1 cellular context compared by ENCODE assay signal in the genomic region with DNA sequence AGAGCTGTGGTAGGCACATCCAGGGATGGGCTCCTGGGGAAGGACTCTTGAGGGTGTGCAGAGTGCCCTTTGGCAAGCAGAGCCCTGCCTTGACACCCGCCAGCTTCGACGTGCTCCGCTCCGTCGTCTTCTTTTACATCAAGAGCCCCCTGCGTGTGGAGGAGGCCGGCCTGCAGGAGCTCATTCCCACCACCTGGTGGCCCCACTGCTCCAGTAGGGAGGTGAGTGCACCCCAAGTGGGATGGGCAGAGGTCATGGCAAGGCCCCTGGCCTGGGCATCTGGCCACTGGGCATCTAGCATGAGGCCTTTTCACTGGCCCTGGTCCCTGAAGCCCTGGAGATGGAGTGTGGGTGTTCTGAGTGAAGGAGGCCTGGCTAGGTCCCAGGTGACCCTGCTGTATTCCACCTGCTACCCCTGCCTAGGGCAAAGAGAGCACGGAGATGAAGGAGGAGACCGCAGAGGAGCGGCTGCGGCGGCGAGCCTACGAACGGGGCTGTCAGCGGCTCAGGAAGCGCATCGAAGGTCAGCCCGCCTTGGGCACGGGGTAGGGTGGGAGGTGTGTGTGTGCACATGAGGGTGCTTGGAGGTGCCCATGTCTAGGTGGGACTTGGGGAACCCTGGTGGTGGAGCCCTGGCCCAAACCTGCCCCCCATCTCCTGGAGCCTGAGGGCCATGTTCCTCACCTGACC.
TF ChIP-seq lines count a peak whose summit lies in the region.

No MANE protein-coding gene starts in this region.

TF ChIP-seq in GM12878, 131 proteins besides CTCF, POLR2A, EP300 and RAD21:
- TF ChIP-seq SPI1 (IDR thresholded peaks at IDR 0.05; ENCODE audit: borderline replicate concordance, insufficient read depth, low read depth, low read length) = no peak
- TF ChIP-seq BRCA1 (IDR thresholded peaks at IDR 0.05; ENCODE audit: low read depth, low read length) = no peak
- no peak for TF ChIP-seq NR2C2 (IDR thresholded peaks at IDR 0.05; ENCODE audit: borderline replicate concordance, control insufficient read depth, insufficient read length, low read depth)
- TF ChIP-seq SREBF1 (IDR thresholded peaks at IDR 0.05; ENCODE audit: low read length) = no peak
- no peak for TF ChIP-seq PKNOX1 (IDR thresholded peaks at IDR 0.05)
